In the genomic region with DNA sequence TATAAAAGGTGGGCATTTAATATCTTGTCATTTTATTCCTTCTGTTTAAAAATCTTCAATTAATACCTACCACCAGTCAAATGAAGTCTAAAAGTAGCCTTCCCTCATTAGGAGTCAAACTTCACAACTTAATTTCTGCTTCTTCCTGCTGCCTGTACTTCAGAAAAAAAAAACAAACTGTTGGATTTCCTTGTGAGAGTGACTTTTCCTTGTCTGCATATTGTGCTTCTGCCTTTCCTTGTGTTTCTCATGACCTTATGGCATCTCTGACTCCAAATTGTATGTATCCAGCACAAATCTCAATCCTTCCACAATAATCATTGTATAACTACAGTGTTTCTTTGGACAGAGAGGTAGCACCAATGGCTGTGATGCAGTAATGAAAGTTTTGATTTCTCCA, we compare ENCODE assay signal across 17 cellular contexts. TPM values are rescaled to one million over a fixed set of nuclear protein-coding genes. Genes with fewer than 3 reads are reported as not detected.
DNase-seq lines count a peak whose midpoint lies in the region; ATAC-seq and TF ChIP-seq lines count a peak whose summit lies in the region.
"Had no signal": no experiment of that assay in that cellular context is flagged by ENCODE, and none has a peak within 500 bp of the region (broad histone marks: within the 10 kb centered on the region; RNA-seq: fewer than 3 reads in every experiment).

No MANE protein-coding gene starts in this region.

- peak overlapping the region; percentile 28 for H3K27ac Mint-ChIP-seq in MCF 10A (ENCODE audit: low read depth, unreplicated experiment)

- H3K27ac ChIP-seq in GM23248, result peak overlapping the region; percentile 12; the same call in 1 of the 2 replicates
- peak overlapping the region; percentile 68 for H3K27ac ChIP-seq in foreskin keratinocyte
- peak overlapping the region; percentile 72 for H3K27ac ChIP-seq in substantia nigra (ENCODE audit: low read depth, low read length, poor library complexity, severe bottlenecking)

- H3K27me3 ChIP-seq in GM23248 (replicated peaks; ENCODE audit: insufficient read depth) (no peaks in the 10 kb centered on the region), foreskin keratinocyte (no peaks in the 10 kb centered on the region), H7 (ENCODE audit: control insufficient read depth, insufficient read depth, low read length) (no peaks in the 10 kb centered on the region)

- no peak overlapping the region for H2AFZ ChIP-seq in GM23248

- H3K36me3 ChIP-seq in GM23248 (ENCODE audit: low read depth) (peaks cover 61% of the 10 kb centered on the region), H7 (replicated peaks; ENCODE audit: control insufficient read depth, insufficient read depth, low read length) (no peaks in the 10 kb centered on the region; the same call in 1 of the 2 replicates)

- peak overlapping the region; percentile 2 for H3K4me2 ChIP-seq in GM23248 (ENCODE audit: unreplicated experiment)

- no TSS peak for BruUV-seq in MCF 10A (replicated peaks; lab: Mats Ljungman, UMichigan)

- H3K4me3 ChIP-seq in GM23248 (no peak overlapping the region), H7 (ENCODE audit: insufficient read depth, low read depth, low read length) (no peak overlapping the region)
- H3K4me3 ChIP-seq: GM12878 had no signal

- no peak overlapping the region for H3K4me3 Mint-ChIP-seq in MCF 10A (ENCODE audit: unreplicated experiment)

- POLR2A ChIA-PET in MCF 10A (lab: Yijun Ruan, JAX), result interaction anchor here (0.7 to 1.6 kb wide), 5 partner anchors 8 to 84 kb away, joined by 3 to 5 read pairs (median 3); partner anchors contain the start of gene GRAMD2B

- no peaks in the 10 kb centered on the region for H4K20me1 ChIP-seq in GM23248 (ENCODE audit: insufficient read depth)

- CTCF ChIA-PET in MCF 10A (lab: Yijun Ruan, JAX), result interaction anchor here (0.6 to 1.1 kb wide), 3 partner anchors 78 to 349 kb away, joined by 3 read pairs; no protein-coding TSS in a partner anchor

- peaks cover 52% of the 10 kb centered on the region for H3F3A ChIP-seq in GM23248 (ENCODE audit: insufficient read depth)

- H3K27me3 Mint-ChIP-seq in MCF 10A (ENCODE audit: insufficient read depth, unreplicated experiment), result no peaks in the 10 kb centered on the region

- H3K9ac ChIP-seq in GM23248, result no peak overlapping the region

- H3K36me3 Mint-ChIP-seq in MCF 10A (ENCODE audit: insufficient read depth, unreplicated experiment), result peaks cover 26% of the 10 kb centered on the region

- in situ Hi-C loops in GM23248 (cut with MboI), result no loop called here

- ATAC-seq in foreskin keratinocyte, result no peak
- ATAC-seq: GM12878, HCT116, PC-3 had no signal

- no peaks in the 10 kb centered on the region for H3K9me2 ChIP-seq in GM23248 (ENCODE audit: insufficient read depth)

- DNase-seq in GM23248, result no peak
- DNase-seq in MCF 10A (ENCODE audit: unreplicated experiment), result no peak
- DNase-seq in foreskin keratinocyte, result no peak
- no peak for DNase-seq in substantia nigra (lab: John Stamatoyannopoulos, UW)
- no peak for DNase-seq in activated CD4-positive, CD25-positive, alpha-beta regulatory T cell (lab: John Stamatoyannopoulos, UW)
- DNase-seq in occipital lobe (lab: John Stamatoyannopoulos, UW), result no peak
- no peak for DNase-seq in H7
- DNase-seq: AML-193, Calu3, DMS79, KG1, NCI-H1092 treated with DMSO at 0.1 percent for 48 hours, NCI-H1694 treated with DMSO at 0.1 percent for 48 hours, NCI-H748 treated with DMSO at 0.1 percent for 48 hours, PC-3 had no signal

- peaks cover 98% of the 10 kb centered on the region for H3K79me2 ChIP-seq in GM23248 (ENCODE audit: insufficient read depth)

- peaks cover 40% of the 10 kb centered on the region for H3K4me1 ChIP-seq in GM23248 (ENCODE audit: insufficient read depth)
- H3K4me1 ChIP-seq in foreskin keratinocyte, result peaks cover 13% of the 10 kb centered on the region

- no peaks in the 10 kb centered on the region for H3K9me3 ChIP-seq in GM23248 (ENCODE audit: low read depth)

- H3K4me1 Mint-ChIP-seq in MCF 10A (ENCODE audit: insufficient read depth, unreplicated experiment), result peaks cover 30% of the 10 kb centered on the region

- intact Hi-C loops in MCF 10A (cut with micrococcal nuclease), result no loop called here

- TF ChIP-seq CTCF in MCF 10A (IDR thresholded peaks at IDR 0.05; ENCODE audit: unreplicated experiment), result no peak
- no peak for TF ChIP-seq CTCF in foreskin keratinocyte (conservative IDR thresholded peaks at IDR 0.05)

- H3K9me3 Mint-ChIP-seq in MCF 10A (ENCODE audit: unreplicated experiment), result no peaks in the 10 kb centered on the region

RNA-seq across cellular contexts. Expression of gene GRAMD2B, which starts 32.1 kb away (rescaled TPM):
- total RNA-seq in GM23248 (2014; rRNA removed; shearing (Covaris generic)), result 88.5 and 90.4 TPM in 2 replicates
- polyA plus RNA-seq in GM23248 (2016; fragmentation: Nextera tagmentation; extraction: Ambion mirVana) (128 and 129 TPM in 2 replicates), foreskin keratinocyte (11.0 and 14.4 TPM in 2 replicates)
- total RNA-seq in MCF 10A (2022) (7.1 and 11.1 TPM in 2 replicates), foreskin keratinocyte (21.5 and 25.1 TPM in 2 replicates), occipital lobe (11.2 TPM)
- total RNA-seq in H7 (2014; rRNA removed; shearing (Covaris generic)), result 4.1 and 7.1 TPM in 2 replicates

Comparison
In these comparisons a context has a peak if more than half of its experiments do, and no peak if none do; other contexts are left out.
1. H3K27ac ChIP-seq: peak in every context shown above with its lines; median percentile 72 in substantia nigra; 68 in foreskin keratinocyte; 12 in GM23248.